24 cellular contexts compared by ENCODE assay signal in the genomic region with DNA sequence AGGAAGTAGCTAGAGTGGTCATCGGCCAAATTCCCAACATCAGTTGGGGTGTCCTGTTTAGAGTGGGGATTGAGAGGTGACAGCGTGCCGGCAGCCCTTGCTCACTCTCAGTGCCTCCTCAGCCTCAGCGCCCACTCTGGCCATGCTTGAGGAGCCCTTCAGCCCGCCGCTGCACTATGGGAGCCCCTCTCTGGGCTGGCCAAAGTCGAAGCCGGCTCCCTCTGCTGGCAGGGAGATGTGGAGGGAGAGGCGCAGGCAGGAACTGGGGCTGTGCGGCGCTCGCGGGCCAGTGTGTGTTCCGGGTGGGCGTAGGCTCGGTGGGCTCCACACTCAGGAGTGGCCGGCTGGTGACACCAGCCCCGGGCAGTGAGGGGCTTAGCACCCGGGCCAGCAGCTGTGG.
"Had no signal": no experiment of that assay in that cellular context is flagged by ENCODE, and none has a peak within 500 bp of the region (broad histone marks: within the 10 kb centered on the region; RNA-seq: fewer than 3 reads in every experiment).

No MANE protein-coding gene starts in this region.

- ATAC-seq: right cardiac atrium, T-cell had no signal

- DNase-seq: activated CD4-positive, alpha-beta T cell treated with anti-CD3 and anti-CD28 coated beads, Interleukin-2, amount 50 U/mL, for 4 hours; activated naive CD4-positive, alpha-beta T cell treated with anti-CD3 and anti-CD28 coated beads for 36 hours; activated naive CD8-positive, alpha-beta T cell treated with anti-CD3 and anti-CD28 coated beads, Interleukin-2, amount 10 ng/mL, durations not matched to agents 7 days and 5 days; activated T-cell treated with anti-CD3 and anti-CD28 coated beads, Interleukin-2, amount 50 U/mL, for 48 hours; amniotic stem cell; colonic mucosa; foreskin fibroblast; left ventricle myocardium inferior; mammary epithelial cell; midbrain; ovary; right cardiac atrium; stimulated activated CD4-positive, alpha-beta T cell treated with anti-CD3 and anti-CD28 coated beads, Interleukin-12 subunit alpha, Interleukin-12 subunit beta, amount 100 ng/mL, for 4 hours; stimulated activated CD4-positive, alpha-beta T cell treated with anti-CD3 and anti-CD28 coated beads, Interleukin-4, amount 100 ng/mL, for 4 hours; T-cell; tibial artery had no signal

- H3K9me3 Mint-ChIP-seq: activated naive CD4-positive, alpha-beta T cell treated with anti-CD3 and anti-CD28 coated beads for 36 hours; activated naive CD8-positive, alpha-beta T cell treated with anti-CD3 and anti-CD28 coated beads, Interleukin-2, amount 10 ng/mL, durations not matched to agents 7 days and 5 days; natural killer cell treated with Interleukin-12 subunit alpha and Interleukin-12 subunit beta and Interleukin-15 and Interleukin-18, amount 100 ng/mL, for 72 hours; stimulated activated naive CD8-positive, alpha-beta T cell treated with anti-CD3 and anti-CD28 coated beads, Interleukin-15, Interleukin-2, amounts not matched to agents 100 ng/mL and 50 ng/mL, for 24 hours; T-cell; T-helper 2 cell treated with Interferon-gamma antibody and Interleukin-4, amounts not matched to agents 5 μg/mL and 100 μg/mL, for 36 hours had no signal

- H3K4me3 ChIP-seq: colonic mucosa, left ventricle myocardium inferior, ovary, prostate gland, tibial artery had no signal

- H3K9me3 ChIP-seq: colonic mucosa, neutrophil, ovary, prostate gland, tibial artery had no signal

- H3K36me3 ChIP-seq: colonic mucosa, left ventricle myocardium inferior, neutrophil, ovary, prostate gland, tibial artery had no signal

- H3K27me3 Mint-ChIP-seq: activated naive CD8-positive, alpha-beta T cell treated with anti-CD3 and anti-CD28 coated beads, Interleukin-2, amount 10 ng/mL, durations not matched to agents 7 days and 5 days; natural killer cell treated with Interleukin-12 subunit alpha and Interleukin-12 subunit beta and Interleukin-15 and Interleukin-18, amount 100 ng/mL, for 72 hours; stimulated activated naive CD8-positive, alpha-beta T cell treated with anti-CD3 and anti-CD28 coated beads, Interleukin-15, Interleukin-2, amounts not matched to agents 100 ng/mL and 50 ng/mL, for 24 hours; T-cell had no signal

- H3K27ac ChIP-seq: colonic mucosa, epithelial cell of prostate, left ventricle myocardium inferior, ovary, prostate gland, tibial artery, VCaP had no signal

- H3K27me3 ChIP-seq: colonic mucosa, neutrophil, ovary, tibial artery had no signal

- H3K4me3 Mint-ChIP-seq: activated naive CD4-positive, alpha-beta T cell treated with anti-CD3 and anti-CD28 coated beads for 36 hours; activated naive CD8-positive, alpha-beta T cell treated with anti-CD3 and anti-CD28 coated beads, Interleukin-2, amount 10 ng/mL, durations not matched to agents 7 days and 5 days; natural killer cell treated with Interleukin-12 subunit alpha and Interleukin-12 subunit beta and Interleukin-15 and Interleukin-18, amount 100 ng/mL, for 72 hours; stimulated activated naive CD8-positive, alpha-beta T cell treated with anti-CD3 and anti-CD28 coated beads, Interleukin-15, Interleukin-2, amounts not matched to agents 100 ng/mL and 50 ng/mL, for 24 hours; T-cell; T-helper 2 cell treated with Interferon-gamma antibody and Interleukin-4, amounts not matched to agents 5 μg/mL and 100 μg/mL, for 36 hours had no signal

- H3K27ac Mint-ChIP-seq: activated naive CD4-positive, alpha-beta T cell treated with anti-CD3 and anti-CD28 coated beads for 36 hours; activated naive CD8-positive, alpha-beta T cell treated with anti-CD3 and anti-CD28 coated beads, Interleukin-2, amount 10 ng/mL, durations not matched to agents 7 days and 5 days; natural killer cell treated with Interleukin-12 subunit alpha and Interleukin-12 subunit beta and Interleukin-15 and Interleukin-18, amount 100 ng/mL, for 72 hours; stimulated activated naive CD8-positive, alpha-beta T cell treated with anti-CD3 and anti-CD28 coated beads, Interleukin-15, Interleukin-2, amounts not matched to agents 100 ng/mL and 50 ng/mL, for 24 hours; T-cell; T-helper 2 cell treated with Interferon-gamma antibody and Interleukin-4, amounts not matched to agents 5 μg/mL and 100 μg/mL, for 36 hours had no signal

- H3K36me3 Mint-ChIP-seq: activated naive CD8-positive, alpha-beta T cell treated with anti-CD3 and anti-CD28 coated beads, Interleukin-2, amount 10 ng/mL, durations not matched to agents 7 days and 5 days; natural killer cell treated with Interleukin-12 subunit alpha and Interleukin-12 subunit beta and Interleukin-15 and Interleukin-18, amount 100 ng/mL, for 72 hours; T-cell had no signal

- FAIRE-seq: bronchial epithelial cell had no signal
